Comparison of ENCODE assay signal across 11 cellular contexts in genomic region chr3:155334897-155335883, GRCh38. TPM values are rescaled to one million over a fixed set of nuclear protein-coding genes. Genes with fewer than 3 reads are reported as not detected.
A peak's percentile ranks its signal among the peaks of the same experiment; 100 is the strongest.
DNase-seq lines count a peak whose midpoint lies in the region; ATAC-seq and TF ChIP-seq lines count a peak whose summit lies in the region.
"Had no signal": no experiment of that assay in that cellular context is flagged by ENCODE, and none has a peak within 500 bp of the region (broad histone marks: within the 10 kb centered on the region; RNA-seq: fewer than 3 reads in every experiment).

No MANE protein-coding gene starts in this region.

- H3K27me3 ChIP-seq in DND-41 (ENCODE audit: insufficient read depth, low read length, poor library complexity), result no peaks in the 10 kb centered on the region
- peaks cover 3% of the 10 kb centered on the region for H3K27me3 ChIP-seq in MG63

- H3K4me2 ChIP-seq in DND-41 (ENCODE audit: insufficient read depth, low read length), result peak overlapping the region; percentile 27

- H3K27ac ChIP-seq in DND-41 (ENCODE audit: low read length), result peak overlapping the region; percentile 70

- peak overlapping the region; percentile 44 for H2AFZ ChIP-seq in DND-41 (ENCODE audit: low read depth, low read length)

- H3K4me3 ChIP-seq in DND-41 (ENCODE audit: low read depth in 1 of 2, low read length in 2 of 2), result no peak overlapping the region
- H3K4me3 ChIP-seq in MG63, result no peak overlapping the region

- no peaks in the 10 kb centered on the region for H4K20me1 ChIP-seq in DND-41 (ENCODE audit: insufficient read depth, low read length)

- H3K9me3 ChIP-seq in DND-41 (ENCODE audit: insufficient read depth, low read length, severe bottlenecking), result no peaks in the 10 kb centered on the region
- no peaks in the 10 kb centered on the region for H3K9me3 ChIP-seq in MG63

- TF ChIP-seq CTCF in DND-41 (IDR thresholded peaks at IDR 0.05; ENCODE audit: borderline replicate concordance, extremely low read depth, low read length, poor library complexity, severe bottlenecking), result peak; percentile 20

- peaks cover 28% of the 10 kb centered on the region for H3K4me1 ChIP-seq in DND-41 (ENCODE audit: insufficient read depth, low read length)

- H3K79me2 ChIP-seq in DND-41 (ENCODE audit: insufficient read depth, low read length), result no peaks in the 10 kb centered on the region

- H3K9ac ChIP-seq in DND-41 (ENCODE audit: low read depth, low read length), result peak overlapping the region; percentile 10

- no peaks in the 10 kb centered on the region for H3K36me3 ChIP-seq in DND-41 (ENCODE audit: insufficient read depth, low read length)
- no peaks in the 10 kb centered on the region for H3K36me3 ChIP-seq in MG63

- ATAC-seq in DND-41 (ENCODE audit: insufficient read depth, low read depth), result peak; percentile 95
- ATAC-seq in GM19351 (IDR thresholded peaks at IDR 0.05; ENCODE audit: unreplicated experiment), result peak; percentile 96
- peak; percentile 93 for ATAC-seq in HG03095 (IDR thresholded peaks at IDR 0.05; ENCODE audit: unreplicated experiment)

- DNase-seq in DND-41 (peak; percentile 76), UCSD-AML1 (lab: John Stamatoyannopoulos, UW; ENCODE audit: unreplicated experiment) (peak; percentile 66), NCI-H345 treated with DMSO at 0.1 percent for 48 hours (lab: John Stamatoyannopoulos, UW; ENCODE audit: unreplicated experiment) (no peak), activated gamma-delta T cell (lab: John Stamatoyannopoulos, UW) (no peak), MG63 (no peak), HEK293T (ENCODE audit: extremely low spot score) (no peak)
- DNase-seq: foreskin melanocyte, NCI-H1105, retina had no signal

- POLR2A ChIA-PET in HEK293T (lab: Yijun Ruan, JAX), result no interaction called here

- CTCF ChIA-PET in HEK293T (lab: Yijun Ruan, JAX), result no interaction called here

TF ChIP-seq in HEK293T, 16 proteins besides CTCF, POLR2A, EP300 and RAD21:
- no peak for TF ChIP-seq SUZ12 (IDR thresholded peaks at IDR 0.05)
- TF ChIP-seq ELF4 (IDR thresholded peaks at IDR 0.05), result no peak
- TF ChIP-seq FOXM1 (IDR thresholded peaks at IDR 0.05; ENCODE audit: borderline replicate concordance), result no peak
- TF ChIP-seq ARNT (IDR thresholded peaks at IDR 0.05), result no peak
- TF ChIP-seq L3MBTL2 (conservative IDR thresholded peaks at IDR 0.05), result no peak
- TF ChIP-seq HDGF (IDR thresholded peaks at IDR 0.05; ENCODE audit: borderline replicate concordance), result no peak
- no peak for TF ChIP-seq LEF1 (IDR thresholded peaks at IDR 0.05; ENCODE audit: borderline replicate concordance)
- TF ChIP-seq TARDBP (IDR thresholded peaks at IDR 0.05), result no peak
- no peak for TF ChIP-seq SP1 (IDR thresholded peaks at IDR 0.05)
- no peak for TF ChIP-seq FOXK2 (IDR thresholded peaks at IDR 0.05)
- no peak for TF ChIP-seq ZNF384 (IDR thresholded peaks at IDR 0.05)
- no peak for TF ChIP-seq PKNOX1 (IDR thresholded peaks at IDR 0.05)
- no peak for TF ChIP-seq CTBP1 (IDR thresholded peaks at IDR 0.05; ENCODE audit: borderline replicate concordance)
- TF ChIP-seq FOXA1 (IDR thresholded peaks at IDR 0.05), result no peak
- no peak for TF ChIP-seq BHLHE40 (IDR thresholded peaks at IDR 0.05; ENCODE audit: borderline replicate concordance)

RNA-seq across cellular contexts. Expression of gene STRIT1, which starts 41.7 kb away (rescaled TPM):
- not detected in 2 replicates for total RNA-seq in MG63 (2014; rRNA removed; shearing (Covaris generic); ENCODE audit: low replicate concordance)

Comparison
In these comparisons a context has a peak if more than half of its experiments do, and no peak if none do; other contexts are left out.
1. DNase-seq: peak in DND-41 (single experiment) and UCSD-AML1 (single experiment); none in NCI-H345 treated with DMSO at 0.1 percent for 48 hours (single experiment), activated gamma-delta T cell (single experiment), MG63 (single experiment) and HEK293T (single experiment).
2. Peak in every context shown above with its lines, with median percentiles within 50 percentile points of each other: ATAC-seq.